8 cellular contexts compared by ENCODE assay signal in the genomic region with DNA sequence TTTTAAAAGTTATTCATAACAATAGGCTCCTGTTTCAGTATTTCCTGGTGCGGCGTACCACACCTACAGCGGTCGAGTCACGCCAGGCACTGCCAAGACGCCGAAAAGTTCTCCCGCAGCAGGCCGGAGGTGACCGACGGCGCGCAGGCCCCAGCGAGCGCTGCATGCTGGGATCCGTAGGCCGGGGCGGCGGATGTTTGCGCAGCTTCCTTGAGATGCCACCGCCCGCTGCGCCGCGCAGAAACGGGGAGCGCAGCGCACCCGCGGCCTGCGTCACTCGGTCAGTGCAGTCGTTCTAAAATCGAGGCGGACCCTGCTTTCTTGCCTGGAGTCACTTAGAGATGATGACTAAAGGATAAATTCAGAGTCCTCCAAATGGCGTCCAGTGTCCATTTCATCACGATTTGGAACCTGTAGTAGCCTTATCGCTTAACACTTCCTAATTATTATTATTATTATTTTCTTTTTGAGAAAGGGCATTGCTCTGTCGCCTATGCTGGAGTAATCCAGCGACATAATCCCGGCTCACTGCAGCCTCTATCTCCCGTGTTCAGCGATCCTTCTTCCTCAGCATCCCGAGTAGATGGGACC. TPM values are rescaled to one million over a fixed set of nuclear protein-coding genes. Genes with fewer than 3 reads are reported as not detected.
DNase-seq lines count a peak whose midpoint lies in the region; ATAC-seq and TF ChIP-seq lines count a peak whose summit lies in the region.

No MANE protein-coding gene starts in this region.

- H3K4me1 ChIP-seq in NT2/D1 (ENCODE audit: insufficient read depth, insufficient read length) = no peaks in the 10 kb centered on the region
- H3K4me1 ChIP-seq in mucosa of descending colon (ENCODE audit: low read depth) = peaks cover 17% of the 10 kb centered on the region

- ATAC-seq in GM21367 (IDR thresholded peaks at IDR 0.05; ENCODE audit: unreplicated experiment) (peak; percentile 75), mucosa of descending colon (peak; percentile 91)

- TF ChIP-seq CTCF in mucosa of descending colon (IDR thresholded peaks at IDR 0.05) = no peak

- intact Hi-C loops in mucosa of descending colon (cut with DNase I, micrococcal nuclease) = no loop called here

- no peaks in the 10 kb centered on the region for H3K9me3 ChIP-seq in NT2/D1 (ENCODE audit: insufficient read depth, low read length)
- no peaks in the 10 kb centered on the region for H3K9me3 ChIP-seq in mucosa of descending colon

- H3K36me3 ChIP-seq in NT2/D1 (ENCODE audit: insufficient read depth, insufficient read length, low read length) (no peaks in the 10 kb centered on the region), mucosa of descending colon (ENCODE audit: low read depth) (no peaks in the 10 kb centered on the region)

- DNase-seq in COLO829 (ENCODE audit: low spot score) (peak; percentile 42), HT1080 (ENCODE audit: low read depth) (peak; percentile 94), NT2/D1 (ENCODE audit: low read depth, low spot score) (peak; percentile 76), epidermal melanocyte (ENCODE audit: insufficient read length, low spot score) (peak; percentile 54), mucosa of descending colon (peak; percentile 93 to 97 (median 94))
- peak; percentile 93 for DNase-seq in activated CD8-positive, alpha-beta memory T cell treated with anti-CD3 and anti-CD28 coated beads, Interleukin-2, amount 50 U/mL, for 48 hours
- DNase-seq in stimulated activated CD8-positive, alpha-beta memory T cell treated with anti-CD3 and anti-CD28 coated beads, Interleukin-2, amount 100 ng/mL, for 48 hours (ENCODE audit: low read depth in 2 of 2) = peak; percentile 83 to 87

- peak overlapping the region; percentile 58 for H3K9ac ChIP-seq in NT2/D1 (ENCODE audit: insufficient read length, low read depth)

- H3K4me3 ChIP-seq in NT2/D1 (ENCODE audit: insufficient read length, low read depth) = peak overlapping the region; percentile 84
- H3K4me3 ChIP-seq in mucosa of descending colon = peak overlapping the region; percentile 4

- no peaks in the 10 kb centered on the region for H3K27me3 ChIP-seq in NT2/D1 (ENCODE audit: insufficient read depth, insufficient read length)

RNA-seq across cellular contexts. Expression of gene KIF11, which starts 1.3 kb away (rescaled TPM):
- 36.8 and 37.7 TPM in 2 replicates for total RNA-seq in HT1080 (2014; rRNA removed; shearing (Covaris generic))
- 23.1 and 28.0 TPM in 2 replicates for polyA plus RNA-seq in HT1080 (2015; cell fraction: cytosol; rRNA removed)
- 51.8 and 56.2 TPM in 2 replicates for polyA plus RNA-seq in HT1080 (2015; cell fraction: nucleus; rRNA removed)
- 10 to 100 TPM in 1 of 3 donors, 1 to 10 TPM in 2; 1.7 to 14.6 (median 3.2) TPM for total RNA-seq in mucosa of descending colon

RNA-seq across cellular contexts. Expression of gene IDE, which starts 17.8 kb away (rescaled TPM):
- 24.5 and 26.0 TPM in 2 replicates for total RNA-seq in HT1080 (2014; rRNA removed; shearing (Covaris generic))
- polyA plus RNA-seq in HT1080 (2015; cell fraction: cytosol; rRNA removed) = 11.0 and 13.7 TPM in 2 replicates
- 38.4 and 39.3 TPM in 2 replicates for polyA plus RNA-seq in HT1080 (2015; cell fraction: nucleus; rRNA removed)
- total RNA-seq in mucosa of descending colon = 10 to 100 TPM; 36.6 to 48.7 (median 41.6) TPM

Comparison
In these comparisons a context has a peak if more than half of its experiments do, and no peak if none do; other contexts are left out.
1. Peak in every context shown above with its lines: DNase-seq, ATAC-seq and H3K4me3 ChIP-seq.
2. DNase-seq: peak in every context shown above with its lines; median percentile 94 in HT1080; 94 in mucosa of descending colon; 93 in activated CD8-positive, alpha-beta memory T cell treated with anti-CD3 and anti-CD28 coated beads, Interleukin-2, amount 50 U/mL, for 48 hours; 85 in stimulated activated CD8-positive, alpha-beta memory T cell treated with anti-CD3 and anti-CD28 coated beads, Interleukin-2, amount 100 ng/mL, for 48 hours; 76 in NT2/D1; 54 in epidermal melanocyte; 42 in COLO829.